Comparison of ENCODE assay signal across 17 cellular contexts in the genomic region with DNA sequence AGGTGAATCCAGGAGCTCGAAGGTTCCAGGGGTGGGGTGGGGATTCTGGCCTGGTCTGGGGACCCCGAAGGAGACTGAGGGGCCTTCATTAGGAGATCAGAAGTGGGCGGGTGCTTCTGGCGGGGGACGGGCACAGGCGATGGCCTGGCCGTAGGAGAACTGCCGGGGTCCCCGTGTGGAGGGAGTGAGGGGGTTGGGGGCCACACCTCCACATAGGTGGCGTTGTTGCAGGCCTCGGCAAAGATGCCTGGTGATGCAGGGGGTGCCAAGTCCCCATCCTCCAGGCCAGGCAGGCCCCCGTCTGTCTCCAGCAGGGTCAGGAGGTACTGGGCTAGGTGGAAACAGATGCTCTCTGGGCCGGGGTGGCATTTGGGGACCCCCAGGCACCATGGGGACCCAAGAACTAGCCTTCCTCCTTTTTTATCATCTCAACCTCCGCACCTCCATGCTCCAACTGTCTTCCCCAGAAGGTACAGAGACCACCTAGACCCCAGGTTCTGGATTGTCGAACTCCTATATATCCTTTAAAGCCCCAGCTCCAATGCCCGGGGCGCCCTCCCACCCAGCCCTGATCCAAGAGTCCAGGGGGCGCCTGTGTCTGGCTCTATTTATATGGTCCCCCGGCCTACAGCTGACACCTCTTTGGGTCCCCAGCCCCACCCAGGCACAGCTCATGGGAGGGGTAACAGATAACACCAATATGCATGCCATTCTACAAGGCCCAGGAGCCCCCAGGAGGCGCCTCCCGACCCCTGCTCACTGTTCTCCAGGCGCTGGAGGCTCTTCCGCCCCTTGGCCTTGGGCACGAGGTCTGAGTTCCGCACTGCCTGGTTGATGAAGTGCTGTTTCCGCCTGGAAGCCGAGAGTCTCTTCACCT. TPM values are rescaled to one million over a fixed set of nuclear protein-coding genes. Genes with fewer than 3 reads are reported as not detected.
"Had no signal": no experiment of that assay in that cellular context is flagged by ENCODE, and none has a peak within 500 bp of the region (broad histone marks: within the 10 kb centered on the region; RNA-seq: fewer than 3 reads in every experiment).

No MANE protein-coding gene starts in this region.

- H3K27ac ChIP-seq: breast epithelium, foreskin keratinocyte, ovary, sigmoid colon had no signal

- H3K9me3 ChIP-seq: breast epithelium, ovary, sigmoid colon, spleen had no signal

- H3K27me3 Mint-ChIP-seq: activated B cell treated with CpG ODN at 0.5 μM for 24 hours; effector memory CD8-positive, alpha-beta T cell; stimulated activated naive CD8-positive, alpha-beta T cell treated with anti-CD3 and anti-CD28 coated beads, Interleukin-15, amount 100 ng/mL, for 72 hours; type B pancreatic cell had no signal

- H3K4me3 Mint-ChIP-seq: activated B cell treated with CpG ODN at 0.5 μM for 24 hours; effector memory CD8-positive, alpha-beta T cell; immature natural killer cell; stimulated activated naive CD8-positive, alpha-beta T cell treated with anti-CD3 and anti-CD28 coated beads, Interleukin-15, amount 100 ng/mL, for 72 hours; type B pancreatic cell had no signal

- H3K27ac Mint-ChIP-seq: activated B cell treated with CpG ODN at 0.5 μM for 24 hours, type B pancreatic cell had no signal

- H3K4me1 ChIP-seq: breast epithelium, foreskin keratinocyte, sigmoid colon had no signal

- H3K36me3 Mint-ChIP-seq: immature natural killer cell had no signal

- H3K4me3 ChIP-seq: breast epithelium, ovary, sigmoid colon, spleen had no signal

- H3K27me3 ChIP-seq: breast epithelium, foreskin keratinocyte, ovary, sigmoid colon, spleen had no signal

- H3K36me3 ChIP-seq: breast epithelium, ovary had no signal

- H3K9me3 Mint-ChIP-seq: activated B cell treated with CpG ODN at 0.5 μM for 24 hours; effector memory CD8-positive, alpha-beta T cell; immature natural killer cell; stimulated activated naive CD8-positive, alpha-beta T cell treated with anti-CD3 and anti-CD28 coated beads, Interleukin-15, amount 100 ng/mL, for 72 hours; type B pancreatic cell had no signal

- DNase-seq: activated B cell treated with CpG ODN at 0.5 μM for 24 hours; activated CD8-positive, alpha-beta memory T cell treated with anti-CD3 and anti-CD28 coated beads, Interleukin-2, amount 50 U/mL, for 48 hours; cerebellar nuclear complex; dermis blood vessel endothelial cell; effector memory CD8-positive, alpha-beta T cell; foreskin keratinocyte; glutamatergic neuron; immature natural killer cell; ovary; sigmoid colon; spleen; stimulated activated naive CD8-positive, alpha-beta T cell treated with anti-CD3 and anti-CD28 coated beads, Interleukin-15, amount 100 ng/mL, for 72 hours had no signal

RNA-seq across cellular contexts. Expression of gene RNU6-9, which starts 8.2 kb away (rescaled TPM):
- total RNA-seq: activated B cell treated with CpG ODN at 0.5 μM for 24 hours, breast epithelium, dermis blood vessel endothelial cell, foreskin keratinocyte, lower leg skin, ovary, sigmoid colon, spleen, temporal lobe had no signal
- polyA plus RNA-seq: foreskin keratinocyte, immature natural killer cell, neural cell, ovary, sigmoid colon, spleen had no signal

RNA-seq across cellular contexts. Expression of gene KISS1R, which starts 15.7 kb away (rescaled TPM):
- total RNA-seq: dermis blood vessel endothelial cell, foreskin keratinocyte, sigmoid colon had no signal
- polyA plus RNA-seq: foreskin keratinocyte, immature natural killer cell, ovary had no signal
